Comparison of ENCODE assay signal across 15 cellular contexts in the genomic region with DNA sequence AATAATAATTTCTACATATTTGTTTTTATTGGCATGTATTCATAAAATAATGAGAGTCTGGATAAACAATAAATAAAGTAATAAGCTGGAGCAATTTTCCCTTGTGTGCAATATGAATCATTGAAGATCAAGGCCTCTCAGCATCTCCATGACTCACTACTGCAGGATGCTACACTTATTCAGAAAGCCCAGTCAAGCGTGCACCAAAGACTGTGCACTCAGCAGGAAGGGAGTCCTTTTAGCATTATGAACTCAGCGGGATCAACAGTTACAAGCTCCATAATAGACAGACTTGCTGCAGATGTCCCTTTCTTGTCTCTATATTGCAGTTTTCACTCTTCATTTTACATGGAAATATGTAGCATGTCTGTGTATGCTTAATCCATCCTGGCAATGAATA.
DNase-seq lines count a peak whose midpoint lies in the region; ATAC-seq and TF ChIP-seq lines count a peak whose summit lies in the region.
"Had no signal": no experiment of that assay in that cellular context is flagged by ENCODE, and none has a peak within 500 bp of the region (broad histone marks: within the 10 kb centered on the region; RNA-seq: fewer than 3 reads in every experiment).

No MANE protein-coding gene starts in this region.

- peaks cover 8% of the 10 kb centered on the region for H3F3A ChIP-seq in neural cell (ENCODE audit: insufficient read depth, low read length, poor library complexity, severe bottlenecking)

- H3K27me3 ChIP-seq in HCT116 (ENCODE audit: insufficient read depth, low read length) (no peaks in the 10 kb centered on the region), neural cell (ENCODE audit: insufficient read depth, low read depth, low read length) (no peaks in the 10 kb centered on the region)
- H3K27me3 ChIP-seq: SJSA1 had no signal

- H3K4me3 ChIP-seq in HCT116 (replicated peaks in 1 of 2; ENCODE audit: low read depth in 1 of 2, low read length in 2 of 2) (no peak overlapping the region), neural cell (ENCODE audit: low read length) (no peak overlapping the region)
- H3K4me3 ChIP-seq: prostate gland, SJSA1 had no signal

- intact Hi-C loops in HCT116 (cut with micrococcal nuclease), result no loop called here

- no peak for TF ChIP-seq CTCF in HCT116 (IDR thresholded peaks at IDR 0.05 in 2 of 3, conservative IDR thresholded peaks at IDR 0.05 in 1 of 3; ENCODE audit: borderline replicate concordance in 1 of 3, insufficient read depth in 1 of 3, low read depth in 2 of 3, low read length in 2 of 3)
- TF ChIP-seq CTCF in RWPE1 (conservative IDR thresholded peaks at IDR 0.05; ENCODE audit: low read depth), result no peak
- no peak for TF ChIP-seq CTCF in neural cell (IDR thresholded peaks at IDR 0.05; ENCODE audit: poor library complexity, severe bottlenecking)
- no peak for TF ChIP-seq CTCF in GM10248 (IDR thresholded peaks at IDR 0.05; ENCODE audit: control extremely low read depth, extremely low read depth, low read depth, missing control alignments)

- CTCF ChIA-PET in HCT116 (lab: Charles Lee) (no interaction called here), RWPE1 (lab: Yijun Ruan, JAX) (no interaction called here), GM10248 (lab: Yijun Ruan, JAX) (no interaction called here)

- H3K9ac ChIP-seq in HCT116 (ENCODE audit: low read length) (no peak overlapping the region), neural cell (ENCODE audit: low read length) (no peak overlapping the region)

- RAD21 ChIA-PET in HCT116 (lab: Charles Lee; ENCODE audit: low non-redundant PET in 1 of 2, low total read pairs in 2 of 2, uncharacterized antibody in 2 of 2, unreplicated experiment in 2 of 2), result no interaction called here

- H3K36me3 ChIP-seq in HCT116 (ENCODE audit: control insufficient read depth in 1 of 2, insufficient read depth in 2 of 2, low read length in 2 of 2), result no peaks in the 10 kb centered on the region
- H3K36me3 ChIP-seq in neural cell (ENCODE audit: insufficient read depth, low read length), result no peaks in the 10 kb centered on the region
- H3K36me3 ChIP-seq: prostate gland, SJSA1 had no signal

- H4K20me1 ChIP-seq in HCT116 (ENCODE audit: insufficient read depth) (no peaks in the 10 kb centered on the region), neural cell (ENCODE audit: insufficient read depth) (no peaks in the 10 kb centered on the region)

- TF ChIP-seq POLR2A in HCT116 (IDR thresholded peaks at IDR 0.05; ENCODE audit: borderline replicate concordance, extremely low read depth, insufficient read depth, insufficient read length), result no peak

- ATAC-seq in HCT116 (no peak), GM19455 (IDR thresholded peaks at IDR 0.05; ENCODE audit: unreplicated experiment) (no peak), GM18861 (IDR thresholded peaks at IDR 0.05; ENCODE audit: unreplicated experiment) (no peak)

- DNase-seq in HCT116 (ENCODE audit: low read depth, low spot score) (no peak), NCI-H2081 treated with DMSO at 0.1 percent for 48 hours (lab: John Stamatoyannopoulos, UW) (peak; percentile 99), RWPE1 (ENCODE audit: low spot score) (peak; percentile 44), HuH-7.5 (ENCODE audit: low spot score) (no peak), GM10248 (ENCODE audit: extremely low spot score) (no peak)
- DNase-seq: activated CD4-positive, alpha-beta T cell treated with anti-CD3 and anti-CD28 coated beads for 4 hours; activated gamma-delta T cell; DND-41; foreskin melanocyte; GOT3 had no signal

- no TSS peak for BruUV-seq in HCT116 (replicated peaks; lab: Mats Ljungman, UMichigan)

- H3K4me2 ChIP-seq in HCT116 (ENCODE audit: low read length) (no peak overlapping the region), neural cell (ENCODE audit: low read length) (no peak overlapping the region)

- peak; percentile 97 for TF ChIP-seq EP300 in neural cell (conservative IDR thresholded peaks at IDR 0.05; ENCODE audit: poor library complexity, severe bottlenecking)

- H3K27ac ChIP-seq in HCT116 (ENCODE audit: low read depth, low read length) (no peak overlapping the region), RWPE1 (no peak overlapping the region), neural cell (ENCODE audit: low read length) (peak overlapping the region; percentile 61)
- H3K27ac ChIP-seq: prostate gland, SJSA1 had no signal

- H3K79me2 ChIP-seq in HCT116 (ENCODE audit: insufficient read depth, low read length) (no peaks in the 10 kb centered on the region), neural cell (replicated peaks; ENCODE audit: insufficient read depth, low read length) (no peaks in the 10 kb centered on the region)

- TF ChIP-seq RAD21 in HCT116 (IDR thresholded peaks at IDR 0.05; ENCODE audit: low read depth) (no peak), neural cell (conservative IDR thresholded peaks at IDR 0.05) (peak; percentile 38)

- H2AFZ ChIP-seq in HCT116 (ENCODE audit: low read depth, low read length, poor library complexity, severe bottlenecking) (no peak overlapping the region), neural cell (ENCODE audit: low read depth, low read length) (no peak overlapping the region)

- peaks cover 7 to 12% of the 10 kb centered on the region in 2 experiments; a peak in 3 of 4 replicates for H3K9me3 ChIP-seq in HCT116 (ENCODE audit: control insufficient read depth in 1 of 2, insufficient read depth in 1 of 2, low read depth in 1 of 2, low read length in 2 of 2)
- no peaks in the 10 kb centered on the region for H3K9me3 ChIP-seq in neural cell (ENCODE audit: low read length)
- H3K9me3 ChIP-seq: prostate gland, SJSA1 had no signal

- POLR2A ChIA-PET in HCT116 (lab: Charles Lee) (no interaction called here), RWPE1 (lab: Yijun Ruan, JAX; ENCODE audit: low non-redundant PET) (no interaction called here), GM10248 (lab: Yijun Ruan, JAX) (no interaction called here)

- no peaks in the 10 kb centered on the region for H3K4me1 ChIP-seq in HCT116 (ENCODE audit: control insufficient read depth in 1 of 2, insufficient read depth in 2 of 2, low read length in 2 of 2)
- H3K4me1 ChIP-seq: prostate gland, SJSA1 had no signal

- H3K9me2 ChIP-seq in HCT116 (ENCODE audit: insufficient read depth), result no peaks in the 10 kb centered on the region
- H3K9me2 ChIP-seq in neural cell (ENCODE audit: insufficient read depth, low read length), result no peaks in the 10 kb centered on the region

TF ChIP-seq in HCT116, 20 proteins besides CTCF, POLR2A, EP300 and RAD21 (continues in another document):
- peak; percentile 86 for TF ChIP-seq TCF7L2 (IDR thresholded peaks at IDR 0.05; ENCODE audit: borderline replicate concordance, extremely low read depth, insufficient read depth, insufficient read length)
- TF ChIP-seq POLR2AphosphoS5 (IDR thresholded peaks at IDR 0.05; ENCODE audit: low read depth, low read length), result no peak
- TF ChIP-seq REST (IDR thresholded peaks at IDR 0.05; ENCODE audit: low read depth), result no peak

TF ChIP-seq in neural cell, 6 proteins besides CTCF, POLR2A, EP300 and RAD21:
- TF ChIP-seq MXI1 (conservative IDR thresholded peaks at IDR 0.05; ENCODE audit: poor library complexity, severe bottlenecking) (no peak), TAF1 (IDR thresholded peaks at IDR 0.05; ENCODE audit: low read depth) (no peak), EZH2 (IDR thresholded peaks at IDR 0.05; ENCODE audit: borderline replicate concordance, insufficient read depth, low read length, poor library complexity, severe bottlenecking) (no peak), REST (IDR thresholded peaks at IDR 0.05; ENCODE audit: borderline replicate concordance) (peak; percentile 94), SMC3 (conservative IDR thresholded peaks at IDR 0.05; ENCODE audit: poor library complexity) (peak; percentile 17), POLR2AphosphoS5 (IDR thresholded peaks at IDR 0.05) (peak; percentile 98)

Comparison
In these comparisons a context has a peak if more than half of its experiments do, and no peak if none do; other contexts are left out.
1. DNase-seq: peak in NCI-H2081 treated with DMSO at 0.1 percent for 48 hours (single experiment) and RWPE1 (single experiment); none in HCT116 (single experiment), HuH-7.5 (single experiment) and GM10248 (single experiment).